In the genomic region with DNA sequence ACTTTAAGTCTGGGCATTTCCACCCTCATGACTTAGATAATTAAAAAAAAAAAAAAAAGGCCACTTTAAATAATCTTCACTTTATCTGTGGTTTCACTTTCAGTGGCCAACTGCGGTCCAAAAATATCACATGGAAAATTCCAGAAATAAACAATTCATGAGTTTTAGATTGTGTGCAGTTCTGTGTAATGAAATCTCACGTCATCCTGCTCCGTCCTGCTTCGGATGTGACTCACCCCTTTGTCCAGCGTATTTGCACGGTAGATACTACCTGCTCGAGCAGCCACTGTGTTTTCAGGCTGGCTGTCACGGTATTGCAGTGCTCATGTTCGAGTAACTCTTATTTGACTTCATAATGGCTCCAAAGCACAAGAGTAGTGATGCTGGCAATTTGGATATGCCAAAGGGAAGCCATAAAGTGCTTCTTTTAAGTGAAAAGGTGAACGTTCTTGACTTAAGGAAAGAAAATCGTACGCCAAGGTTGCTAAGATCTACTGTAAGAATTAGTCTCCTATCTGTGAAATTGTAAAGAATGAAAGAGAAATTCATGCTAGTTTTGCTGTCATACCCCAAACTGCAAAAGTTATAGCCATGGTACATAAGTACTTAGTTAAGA, we compare ENCODE assay signal across 8 cellular contexts. TPM values are rescaled to one million over a fixed set of nuclear protein-coding genes. Genes with fewer than 3 reads are reported as not detected.
DNase-seq lines count a peak whose midpoint lies in the region; ATAC-seq and TF ChIP-seq lines count a peak whose summit lies in the region.

No MANE protein-coding gene starts in this region.

- DNase-seq in left ventricle myocardium inferior: no peak
- no peak for DNase-seq in Right ventricle myocardium superior
- DNase-seq in T1000 (lab: John Stamatoyannopoulos, UW): peak; percentile 23
- no peak for DNase-seq in progenitor cell of endocrine pancreas (ENCODE audit: low spot score, unreplicated experiment)
- DNase-seq in NCI-H526 treated with DMSO at 0.1 percent for 48 hours (lab: John Stamatoyannopoulos, UW): no peak
- no peak for DNase-seq in natural killer cell
- no peak for DNase-seq in left lung

- H3K36me3 ChIP-seq in left ventricle myocardium inferior (no peaks in the 10 kb centered on the region), left lung (no peaks in the 10 kb centered on the region)

- peak overlapping the region; percentile 51 for H3K4me3 ChIP-seq in left ventricle myocardium inferior
- no peak overlapping the region for H3K4me3 ChIP-seq in left lung

- H3K27me3 ChIP-seq in left ventricle myocardium inferior (ENCODE audit: low read depth) (peaks cover 55% of the 10 kb centered on the region), left lung (peaks cover 0 to 24% of the 10 kb centered on the region in 2 donors)

- H3K9me3 ChIP-seq in left ventricle myocardium inferior (replicated peaks): no peaks in the 10 kb centered on the region
- no peaks in the 10 kb centered on the region for H3K9me3 ChIP-seq in left lung

- ATAC-seq in Right ventricle myocardium superior (ENCODE audit: poor library complexity): no peak
- ATAC-seq in HG03025 (IDR thresholded peaks at IDR 0.05; ENCODE audit: low FRiP score, unreplicated experiment): peak; percentile 36
- no peak for ATAC-seq in natural killer cell
- no peak for ATAC-seq in left lung

- H3K4me3 Mint-ChIP-seq in progenitor cell of endocrine pancreas (ENCODE audit: low read depth) (peak overlapping the region; percentile 43), natural killer cell (no peak overlapping the region)

- intact Hi-C loops in left ventricle myocardium inferior (cut with micrococcal nuclease) (no loop called here), Right ventricle myocardium superior (cut with DNase I) (no loop called here), natural killer cell (cut with micrococcal nuclease) (no loop called here), left lung (cut with DNase I) (loop anchor here in 1 of 2 donors (10.0 kb wide), 1 partner anchor 622 kb away; no protein-coding TSS in a partner anchor)

- peaks cover 25% of the 10 kb centered on the region for H3K4me1 ChIP-seq in left ventricle myocardium inferior
- peaks cover 4 to 14% of the 10 kb centered on the region in 2 donors for H3K4me1 ChIP-seq in left lung

- TF ChIP-seq CTCF in left ventricle myocardium inferior (IDR thresholded peaks at IDR 0.05; ENCODE audit: borderline replicate concordance) (no peak), progenitor cell of endocrine pancreas (IDR thresholded peaks at IDR 0.05; ENCODE audit: unreplicated experiment) (no peak), natural killer cell (IDR thresholded peaks at IDR 0.05) (no peak), left lung (IDR thresholded peaks at IDR 0.05) (no peak)

- no peak overlapping the region for H3K27ac ChIP-seq in left ventricle myocardium inferior (replicated peaks)
- H3K27ac ChIP-seq in left lung: no peak overlapping the region

- no peaks in the 10 kb centered on the region for H3K9me3 Mint-ChIP-seq in progenitor cell of endocrine pancreas (ENCODE audit: low read depth)
- no peaks in the 10 kb centered on the region for H3K9me3 Mint-ChIP-seq in natural killer cell

- H3K27me3 Mint-ChIP-seq in progenitor cell of endocrine pancreas (peaks cover 3% of the 10 kb centered on the region), natural killer cell (ENCODE audit: low read depth in 2 of 2) (peaks cover 7% of the 10 kb centered on the region in 2 donors)

- H3K4me1 Mint-ChIP-seq in progenitor cell of endocrine pancreas (ENCODE audit: low read depth) (peaks cover 13% of the 10 kb centered on the region), natural killer cell (peaks cover 20 to 22% of the 10 kb centered on the region in 2 donors)

- H3K27ac Mint-ChIP-seq in progenitor cell of endocrine pancreas: peak overlapping the region; percentile 39
- no peak overlapping the region for H3K27ac Mint-ChIP-seq in natural killer cell

- H3K36me3 Mint-ChIP-seq in progenitor cell of endocrine pancreas (ENCODE audit: insufficient read depth) (peaks cover 4% of the 10 kb centered on the region), natural killer cell (no peaks in the 10 kb centered on the region)

RNA-seq across cellular contexts. Expression of a gene that starts 2.4 kb away (rescaled TPM):
- total RNA-seq in left ventricle myocardium inferior (0.27 TPM), Right ventricle myocardium superior (0.08 TPM), progenitor cell of endocrine pancreas (15.9 and 17.5 TPM in 2 replicates), natural killer cell (1 to 10 TPM in 1 of 3 donors, under 1 TPM in 2; 0.30 to 1.1 (median 0.59) TPM), left lung (1 to 10 TPM; 1.7 to 1.8 TPM)
